16 cellular contexts compared by ENCODE assay signal in genomic region chr1:51298322-51298705, GRCh38. TPM values are rescaled to one million over a fixed set of nuclear protein-coding genes. Genes with fewer than 3 reads are reported as not detected.
DNase-seq lines count a peak whose midpoint lies in the region; ATAC-seq, FAIRE-seq and TF ChIP-seq lines count a peak whose summit lies in the region.
"Had no signal": no experiment of that assay in that cellular context is flagged by ENCODE, and none has a peak within 500 bp of the region (broad histone marks: within the 10 kb centered on the region; RNA-seq: fewer than 3 reads in every experiment).

No MANE protein-coding gene starts in this region.

- H3K4me3 ChIP-seq in K562 (no peak overlapping the region), mesenchymal stem cell (ENCODE audit: insufficient read depth in 1 of 2, low read depth in 1 of 2, low read length in 2 of 2) (no peak overlapping the region), upper lobe of right lung (no peak overlapping the region)
- H3K4me3 ChIP-seq: BLaER1, GM23338 had no signal

- POLR2A ChIA-PET in K562 (lab: Yijun Ruan, JAX): interaction anchor here (0.9 kb wide), 1 partner anchor 17 kb away, joined by 3 read pairs; no protein-coding TSS in a partner anchor
- POLR2A ChIA-PET in activated CD4-positive, alpha-beta memory T cell treated with anti-CD3 and anti-CD28 coated beads, Interleukin-2, amount 10 ng/mL, durations not matched to agents 7 days and 5 days (lab: Charles Lee): no interaction called here

- H3K4me1 ChIP-seq in K562 (replicated peaks in 1 of 2; ENCODE audit: control insufficient read depth in 2 of 2, insufficient read depth in 2 of 2, low read length in 2 of 2) (peaks cover 12 to 51% of the 10 kb centered on the region in 2 experiments; a peak in 4 of 5 replicates), mesenchymal stem cell (ENCODE audit: control insufficient read depth, insufficient read depth, low read depth, low read length) (peaks cover 20% of the 10 kb centered on the region), upper lobe of right lung (peaks cover 9% of the 10 kb centered on the region)

- no peaks in the 10 kb centered on the region for H3K79me2 ChIP-seq in K562 (ENCODE audit: control insufficient read depth, insufficient read depth, low read length)

- no peaks in the 10 kb centered on the region for H3K9me3 Mint-ChIP-seq in stimulated activated naive CD8-positive, alpha-beta T cell treated with anti-CD3 and anti-CD28 coated beads, Interleukin-15, Interleukin-2, amounts not matched to agents 100 ng/mL and 50 ng/mL, for 24 hours
- no peaks in the 10 kb centered on the region for H3K9me3 Mint-ChIP-seq in stimulated activated naive CD8-positive, alpha-beta T cell treated with anti-CD3 and anti-CD28 coated beads, Interleukin-15, amount 100 ng/mL, for 72 hours
- H3K9me3 Mint-ChIP-seq in activated CD4-positive, alpha-beta memory T cell treated with anti-CD3 and anti-CD28 coated beads, Interleukin-2, amount 10 ng/mL, durations not matched to agents 7 days and 5 days: no peaks in the 10 kb centered on the region

- no peak overlapping the region for H3K27ac ChIP-seq in K562 (ENCODE audit: extremely low read depth, low read depth, low read length)
- no peak overlapping the region for H3K27ac ChIP-seq in mesenchymal stem cell (ENCODE audit: low read length, poor library complexity, severe bottlenecking)
- H3K27ac ChIP-seq in upper lobe of right lung: no peak overlapping the region
- H3K27ac ChIP-seq: BLaER1 had no signal

- no peak for FAIRE-seq in K562 (lab: Jason Lieb, UNC)
- FAIRE-seq: HepG2 had no signal

- WGBS in K562 (ENCODE audit: insufficient coverage, low coverage, missing lambda C conversion rate): 72% methylated on average over 4 of the region's 4 CpGs
- 90% methylated on average over 3 of the region's 4 CpGs for whole genome bisulfite sequencing in mesenchymal stem cell

- H3K4me3 Mint-ChIP-seq in stimulated activated naive CD8-positive, alpha-beta T cell treated with anti-CD3 and anti-CD28 coated beads, Interleukin-15, Interleukin-2, amounts not matched to agents 100 ng/mL and 50 ng/mL, for 24 hours: no peak overlapping the region
- H3K4me3 Mint-ChIP-seq in stimulated activated naive CD8-positive, alpha-beta T cell treated with anti-CD3 and anti-CD28 coated beads, Interleukin-15, amount 100 ng/mL, for 72 hours: peak overlapping the region in 1 of 2 donors; percentile 25
- H3K4me3 Mint-ChIP-seq in activated CD4-positive, alpha-beta memory T cell treated with anti-CD3 and anti-CD28 coated beads, Interleukin-2, amount 10 ng/mL, durations not matched to agents 7 days and 5 days: no peak overlapping the region
- H3K4me3 Mint-ChIP-seq: GM23338 had no signal

- no peaks in the 10 kb centered on the region for H4K20me1 ChIP-seq in K562 (replicated peaks; ENCODE audit: control insufficient read depth, insufficient read depth, low read length)
- H4K20me1 ChIP-seq: BLaER1 had no signal

- peak overlapping the region; percentile 25 for H4K91ac ChIP-seq in mesenchymal stem cell (ENCODE audit: low read length)

- no peak for DNase-seq in stimulated activated naive CD8-positive, alpha-beta T cell treated with anti-CD3 and anti-CD28 coated beads, Interleukin-15, amount 100 ng/mL, for 72 hours
- no peak for DNase-seq in K562 (ENCODE audit: extremely low read depth in 1 of 4, low spot score in 3 of 4)
- DNase-seq in mesenchymal stem cell: no peak
- peak; percentile 51 for DNase-seq in upper lobe of right lung
- no peak for DNase-seq in erythroblast (lab: John Stamatoyannopoulos, UW)
- DNase-seq in dedifferentiated amniotic fluid mesenchymal stem cell (ENCODE audit: extremely low spot score): no peak
- DNase-seq in activated CD4-positive, alpha-beta memory T cell treated with anti-CD3 and anti-CD28 coated beads, Interleukin-2, amount 10 ng/mL, durations not matched to agents 7 days and 5 days: no peak
- DNase-seq: Kasumi-1, NCI-H1105, NCI-H1694, NCI-H510A treated with DMSO at 0.1 percent for 48 hours, NCI-H82 had no signal

- H3K36me3 Mint-ChIP-seq in stimulated activated naive CD8-positive, alpha-beta T cell treated with anti-CD3 and anti-CD28 coated beads, Interleukin-15, Interleukin-2, amounts not matched to agents 100 ng/mL and 50 ng/mL, for 24 hours (ENCODE audit: low read depth): no peaks in the 10 kb centered on the region
- no peaks in the 10 kb centered on the region for H3K36me3 Mint-ChIP-seq in activated CD4-positive, alpha-beta memory T cell treated with anti-CD3 and anti-CD28 coated beads, Interleukin-2, amount 10 ng/mL, durations not matched to agents 7 days and 5 days (ENCODE audit: low read depth)

- no peaks in the 10 kb centered on the region for H3K9me1 ChIP-seq in K562 (ENCODE audit: control insufficient read depth, insufficient read depth, low read length)

- TF ChIP-seq CTCF in K562 (IDR thresholded peaks at IDR 0.05 in 2 of 3, conservative IDR thresholded peaks at IDR 0.05 in 1 of 3; ENCODE audit: insufficient read depth in 2 of 3, low read depth in 1 of 3, low read length in 3 of 3) (no peak), upper lobe of right lung (IDR thresholded peaks at IDR 0.05) (no peak)

- H3K27me3 Mint-ChIP-seq in stimulated activated naive CD8-positive, alpha-beta T cell treated with anti-CD3 and anti-CD28 coated beads, Interleukin-15, Interleukin-2, amounts not matched to agents 100 ng/mL and 50 ng/mL, for 24 hours: no peaks in the 10 kb centered on the region
- H3K27me3 Mint-ChIP-seq in stimulated activated naive CD8-positive, alpha-beta T cell treated with anti-CD3 and anti-CD28 coated beads, Interleukin-15, amount 100 ng/mL, for 72 hours: no peaks in the 10 kb centered on the region
- H3K27me3 Mint-ChIP-seq in activated CD4-positive, alpha-beta memory T cell treated with anti-CD3 and anti-CD28 coated beads, Interleukin-2, amount 10 ng/mL, durations not matched to agents 7 days and 5 days: no peaks in the 10 kb centered on the region

- H3K27me3 ChIP-seq in K562 (ENCODE audit: control insufficient read depth in 2 of 2, insufficient read depth in 2 of 2, low read length in 2 of 2) (no peaks in the 10 kb centered on the region), mesenchymal stem cell (ENCODE audit: control insufficient read depth in 1 of 2, insufficient read depth in 1 of 2, low read length in 2 of 2) (no peaks in the 10 kb centered on the region), upper lobe of right lung (no peaks in the 10 kb centered on the region)
- H3K27me3 ChIP-seq: BLaER1 had no signal

- peaks cover 38% of the 10 kb centered on the region for H3K4me1 Mint-ChIP-seq in stimulated activated naive CD8-positive, alpha-beta T cell treated with anti-CD3 and anti-CD28 coated beads, Interleukin-15, Interleukin-2, amounts not matched to agents 100 ng/mL and 50 ng/mL, for 24 hours (ENCODE audit: low read depth)
- peaks cover 54% of the 10 kb centered on the region for H3K4me1 Mint-ChIP-seq in stimulated activated naive CD8-positive, alpha-beta T cell treated with anti-CD3 and anti-CD28 coated beads, Interleukin-15, amount 100 ng/mL, for 72 hours
- H3K4me1 Mint-ChIP-seq in activated CD4-positive, alpha-beta memory T cell treated with anti-CD3 and anti-CD28 coated beads, Interleukin-2, amount 10 ng/mL, durations not matched to agents 7 days and 5 days: peaks cover 46% of the 10 kb centered on the region

- H3K9ac ChIP-seq in K562 (ENCODE audit: insufficient read depth in 1 of 2, low read depth in 2 of 2, low read length in 2 of 2) (no peak overlapping the region), mesenchymal stem cell (ENCODE audit: low read length) (no peak overlapping the region)
- H3K9ac ChIP-seq: BLaER1 had no signal

- TF ChIP-seq EP300 in K562 (IDR thresholded peaks at IDR 0.05; ENCODE audit: low read length): no peak

- H2BK5ac ChIP-seq in mesenchymal stem cell (ENCODE audit: low read depth, low read length, poor library complexity, severe bottlenecking): no peak overlapping the region

- intact Hi-C loops in K562 (cut with micrococcal nuclease) (loop anchor here (5.0 kb wide), 2 partner anchors 61 to 426 kb away; partner anchors contain the start of gene RNF11), upper lobe of right lung (cut with DNase I) (no loop called here)

- H3K18ac ChIP-seq in mesenchymal stem cell (ENCODE audit: low read depth in 1 of 2, low read length in 2 of 2): no peak overlapping the region

- no peak overlapping the region for H4K8ac ChIP-seq in mesenchymal stem cell (ENCODE audit: low read length)

- H2AFZ ChIP-seq in K562 (ENCODE audit: low read depth, low read length) (0 out of 2 replicates have a peak overlapping the region, but pooled peaks have one; percentile 97), mesenchymal stem cell (ENCODE audit: low read depth, low read length) (no peak overlapping the region)

- H3K9me3 ChIP-seq in K562 (replicated peaks; ENCODE audit: control insufficient read depth, insufficient read depth, low read depth, low read length) (no peaks in the 10 kb centered on the region), mesenchymal stem cell (ENCODE audit: control insufficient read depth, low read length) (no peaks in the 10 kb centered on the region), upper lobe of right lung (no peaks in the 10 kb centered on the region)

- no peak overlapping the region for H3K23ac ChIP-seq in mesenchymal stem cell (ENCODE audit: low read length in 2 of 2)

- H3K14ac ChIP-seq in mesenchymal stem cell (ENCODE audit: low read length in 2 of 2): no peak overlapping the region

- H3K4me2 ChIP-seq in K562 (ENCODE audit: insufficient read depth, low read length): no peak overlapping the region
- no peak overlapping the region for H3K4me2 ChIP-seq in mesenchymal stem cell (ENCODE audit: low read length, poor library complexity, severe bottlenecking)
- H3K4me2 ChIP-seq: BLaER1, GM23338 had no signal

- in situ Hi-C loops in K562 (cut with MboI): no loop called here

- no TSS peak for BruUV-seq in K562 (replicated peaks; lab: Mats Ljungman, UMichigan)

- no peak for TF ChIP-seq RAD21 in K562 (CRISPR knock-in tag; conservative IDR thresholded peaks at IDR 0.05 in 1 of 2, IDR thresholded peaks at IDR 0.05 in 1 of 2)

- H2BK15ac ChIP-seq in mesenchymal stem cell (ENCODE audit: low read depth, poor library complexity, severe bottlenecking): no peak overlapping the region

- H3K27ac Mint-ChIP-seq in stimulated activated naive CD8-positive, alpha-beta T cell treated with anti-CD3 and anti-CD28 coated beads, Interleukin-15, Interleukin-2, amounts not matched to agents 100 ng/mL and 50 ng/mL, for 24 hours: peak overlapping the region; percentile 57
- peak overlapping the region in 1 of 2 donors; percentile 57 for H3K27ac Mint-ChIP-seq in stimulated activated naive CD8-positive, alpha-beta T cell treated with anti-CD3 and anti-CD28 coated beads, Interleukin-15, amount 100 ng/mL, for 72 hours
- no peak overlapping the region for H3K27ac Mint-ChIP-seq in activated CD4-positive, alpha-beta memory T cell treated with anti-CD3 and anti-CD28 coated beads, Interleukin-2, amount 10 ng/mL, durations not matched to agents 7 days and 5 days

- H2BK120ac ChIP-seq in mesenchymal stem cell (ENCODE audit: low read depth, low read length): no peak overlapping the region

- H2BK12ac ChIP-seq in mesenchymal stem cell (ENCODE audit: low read length in 2 of 2): no peak overlapping the region

- no peak for TF ChIP-seq POLR2A in K562 (conservative IDR thresholded peaks at IDR 0.05)
- no peak for TF ChIP-seq POLR2A in erythroblast (IDR thresholded peaks at IDR 0.05; ENCODE audit: low read length)

- H3K36me3 ChIP-seq in K562 (ENCODE audit: control insufficient read depth, insufficient read depth, low read length): no peaks in the 10 kb centered on the region
- H3K36me3 ChIP-seq in mesenchymal stem cell (ENCODE audit: control insufficient read depth in 1 of 2, insufficient read depth in 2 of 2, low read depth in 1 of 2, low read length in 2 of 2): no peaks in the 10 kb centered on the region
- H3K36me3 ChIP-seq in upper lobe of right lung: no peaks in the 10 kb centered on the region
- H3K36me3 ChIP-seq: BLaER1 had no signal

- no peak for ATAC-seq in stimulated activated naive CD8-positive, alpha-beta T cell treated with anti-CD3 and anti-CD28 coated beads, Interleukin-15, amount 100 ng/mL, for 72 hours
- no peak for ATAC-seq in K562
- no peak for ATAC-seq in upper lobe of right lung
- ATAC-seq: GM23338, HepG2 had no signal

- no peaks in the 10 kb centered on the region for H3K79me1 ChIP-seq in mesenchymal stem cell (replicated peaks; ENCODE audit: low read length, poor library complexity, severe bottlenecking)

- peak overlapping the region; percentile 6 for H2AK5ac ChIP-seq in mesenchymal stem cell (ENCODE audit: low read length, severe bottlenecking)

- CTCF ChIA-PET in K562 (lab: Yijun Ruan, JAX; ENCODE audit: low intra/inter-chr PET ratio): no interaction called here
- CTCF ChIA-PET in activated CD4-positive, alpha-beta memory T cell treated with anti-CD3 and anti-CD28 coated beads, Interleukin-2, amount 10 ng/mL, durations not matched to agents 7 days and 5 days (lab: Charles Lee): interaction anchor here (5.1 kb wide), 1 partner anchor 107 kb away, joined by 60 read pairs; no protein-coding TSS in a partner anchor

- H3K4ac ChIP-seq in mesenchymal stem cell (ENCODE audit: low read depth in 1 of 2, low read length in 2 of 2): no peak overlapping the region

RNA-seq across cellular contexts. Expression of gene TTC39A, which starts 32.0 kb away (rescaled TPM):
- 1.6 and 1.9 TPM in 2 replicates for total RNA-seq in K562 (2011; cell fraction: chromatin; rRNA removed; ENCODE audit: low replicate concordance)
- 0.53 and 2.7 TPM in 2 replicates for total RNA-seq in K562 (2011; cell fraction: nucleolus; rRNA removed)
- 0.51 and 2.1 TPM in 2 replicates for total RNA-seq in K562 (2011; cell fraction: nucleoplasm; rRNA removed)
- total RNA-seq in K562 (2014; rRNA removed) (0.18 and 0.20 TPM in 2 replicates), K562 (2014; rRNA removed; fragmentation: Illumina TruSeq; extraction: Trizol) (0.40 and 0.48 TPM in 2 replicates), K562 (2015; rRNA removed; fragmentation: Illumina TruSeq; extraction: Trizol) (0.34 and 0.36 TPM in 2 replicates), K562 (2021) (0.53 and 0.92 TPM in 2 replicates), upper lobe of right lung (42.1 TPM)
- polyA plus RNA-seq in K562 (2011; rRNA removed) (0.74 and 0.82 TPM in 2 replicates), K562 (2014; fragmentation: Illumina TruSeq; extraction: Trizol) (0.27 and 0.32 TPM in 2 replicates), K562 (2014; fragmentation: Nextera tagmentation; extraction: Ambion mirVana) (under 1 TPM; 0.21 to 0.35 TPM), K562 (2014; rRNA removed) (0.19 and 0.23 TPM in 2 replicates)
- polyA plus RNA-seq in K562 (2011; cell fraction: cytosol; rRNA removed): 0.37 and 2.8 TPM in 2 replicates
- polyA plus RNA-seq in K562 (2011; cell fraction: nucleus; rRNA removed): 0.51 and 0.75 TPM in 2 replicates
- polyA plus RNA-seq in K562 (2012): 0.47 and 0.89 TPM in 2 replicates
- polyA minus RNA-seq in K562 (2011; rRNA and poly(A)+ RNA removed): 2.0 and 2.1 TPM in 2 replicates
- not detected in 2 replicates for polyA minus RNA-seq in K562 (2011; cell fraction: cytosol; rRNA and poly(A)+ RNA removed)
- 0.13 and 0.89 TPM in 2 replicates for polyA minus RNA-seq in K562 (2011; cell fraction: nucleus; rRNA and poly(A)+ RNA removed)
- 2.3 TPM for polyA plus RNA-seq in mesenchymal stem cell (2013, experiment 1 of 2)
- 2.4 TPM for polyA plus RNA-seq in mesenchymal stem cell (2013, experiment 2 of 2)
- not detected for total RNA-seq in activated CD4-positive, alpha-beta memory T cell treated with anti-CD3 and anti-CD28 coated beads, Interleukin-2, amount 10 ng/mL, durations not matched to agents 7 days and 5 days

Comparison
In these comparisons a context has a peak if more than half of its experiments do, and no peak if none do; other contexts are left out.
1. RNA of gene TTC39A, which starts 32.0 kb away (total RNA-seq): 42.1 TPM in upper lobe of right lung (single experiment); 0.18 to 2.7 TPM in K562 and not detected in activated CD4-positive, alpha-beta memory T cell treated with anti-CD3 and anti-CD28 coated beads, Interleukin-2, amount 10 ng/mL, durations not matched to agents 7 days and 5 days; every median in the first group is over 10 times any median in the second.